In genomic region chr12:6524648-6525047, GRCh38 we compare ENCODE assay signal across 25 cellular contexts.
"Had no signal": no experiment of that assay in that cellular context is flagged by ENCODE, and none has a peak within 500 bp of the region (broad histone marks: within the 10 kb centered on the region; RNA-seq: fewer than 3 reads in every experiment).

No MANE protein-coding gene starts in this region.

- H3K4me1 ChIP-seq: left lung, lower lobe of right lung, right atrium auricular region, right lobe of liver, tibial nerve, upper lobe of left lung, vagina had no signal

- DNase-seq: immature natural killer cell; kidney; left colon; left lung; lower lobe of right lung; mammary epithelial cell; mesenchymal stem cell; naive thymus-derived CD8-positive, alpha-beta T cell; nucleus accumbens; right lobe of liver; stimulated activated CD4-positive, alpha-beta T cell treated with anti-CD3 and anti-CD28 coated beads, Interleukin-1b, Interleukin-23, amount 100 ng/mL, for 48 hours; stimulated activated CD4-positive, alpha-beta T cell treated with anti-CD3 and anti-CD28 coated beads, Interleukin-2, amount 100 ng/mL, for 48 hours; stimulated activated CD4-positive, alpha-beta T cell treated with anti-CD3 and anti-CD28 coated beads, Interleukin-4, amount 100 ng/mL, for 4 hours; stimulated activated CD8-positive, alpha-beta memory T cell treated with anti-CD3 and anti-CD28 coated beads, Interleukin-4, amount 100 ng/mL, for 48 hours; stimulated activated naive B cell treated with anti-CD40 and anti-IgM and Interleukin-4, amounts not matched to agents 10 μg/mL and 1 μg/mL and 100 μg/mL, for 72 hours; stimulated activated naive CD8-positive, alpha-beta T cell treated with anti-CD3 and anti-CD28 coated beads, Interleukin-15, amount 100 ng/mL, for 72 hours; upper lobe of left lung had no signal

- H3K27me3 Mint-ChIP-seq: naive thymus-derived CD8-positive, alpha-beta T cell; progenitor cell of endocrine pancreas; stimulated activated naive B cell treated with anti-CD40 and anti-IgM and Interleukin-4, amounts not matched to agents 10 μg/mL and 1 μg/mL and 100 μg/mL, for 72 hours; stimulated activated naive CD8-positive, alpha-beta T cell treated with anti-CD3 and anti-CD28 coated beads, Interleukin-15, amount 100 ng/mL, for 72 hours had no signal

- H3K9me3 Mint-ChIP-seq: immature natural killer cell; naive thymus-derived CD8-positive, alpha-beta T cell; nephron; neural crest cell; stimulated activated naive B cell treated with anti-CD40 and anti-IgM and Interleukin-4, amounts not matched to agents 10 μg/mL and 1 μg/mL and 100 μg/mL, for 72 hours; stimulated activated naive CD8-positive, alpha-beta T cell treated with anti-CD3 and anti-CD28 coated beads, Interleukin-15, amount 100 ng/mL, for 72 hours had no signal

- H3K9ac ChIP-seq: parathyroid adenoma had no signal

- H3K27ac ChIP-seq: left lung, lower lobe of right lung, parathyroid adenoma, right atrium auricular region, right lobe of liver, tibial nerve, upper lobe of left lung, vagina had no signal

- H3K4me3 ChIP-seq: left lung, lower lobe of right lung, right atrium auricular region, right lobe of liver, smooth muscle cell, tibial nerve, upper lobe of left lung, vagina had no signal

- H3K27me3 ChIP-seq: left lung, right atrium auricular region, right lobe of liver, tibial nerve, upper lobe of left lung, vagina had no signal

- H3K4me3 Mint-ChIP-seq: immature natural killer cell; naive thymus-derived CD8-positive, alpha-beta T cell; nephron; neural crest cell; stimulated activated naive B cell treated with anti-CD40 and anti-IgM and Interleukin-4, amounts not matched to agents 10 μg/mL and 1 μg/mL and 100 μg/mL, for 72 hours; stimulated activated naive CD8-positive, alpha-beta T cell treated with anti-CD3 and anti-CD28 coated beads, Interleukin-15, amount 100 ng/mL, for 72 hours had no signal

- ATAC-seq: left colon; left lung; lower lobe of right lung; naive thymus-derived CD8-positive, alpha-beta T cell; right lobe of liver; stimulated activated naive B cell treated with anti-CD40 and anti-IgM and Interleukin-4, amounts not matched to agents 10 μg/mL and 1 μg/mL and 100 μg/mL, for 72 hours; stimulated activated naive CD8-positive, alpha-beta T cell treated with anti-CD3 and anti-CD28 coated beads, Interleukin-15, amount 100 ng/mL, for 72 hours had no signal

- H3K4me1 Mint-ChIP-seq: stimulated activated naive B cell treated with anti-CD40 and anti-IgM and Interleukin-4, amounts not matched to agents 10 μg/mL and 1 μg/mL and 100 μg/mL, for 72 hours had no signal

- H3K27ac Mint-ChIP-seq: nephron; progenitor cell of endocrine pancreas; stimulated activated naive B cell treated with anti-CD40 and anti-IgM and Interleukin-4, amounts not matched to agents 10 μg/mL and 1 μg/mL and 100 μg/mL, for 72 hours had no signal

- H3K9me3 ChIP-seq: left lung, lower lobe of right lung, right atrium auricular region, right lobe of liver, tibial nerve, upper lobe of left lung, vagina had no signal
